Comparison of ENCODE assay signal across 16 cellular contexts in the genomic region with DNA sequence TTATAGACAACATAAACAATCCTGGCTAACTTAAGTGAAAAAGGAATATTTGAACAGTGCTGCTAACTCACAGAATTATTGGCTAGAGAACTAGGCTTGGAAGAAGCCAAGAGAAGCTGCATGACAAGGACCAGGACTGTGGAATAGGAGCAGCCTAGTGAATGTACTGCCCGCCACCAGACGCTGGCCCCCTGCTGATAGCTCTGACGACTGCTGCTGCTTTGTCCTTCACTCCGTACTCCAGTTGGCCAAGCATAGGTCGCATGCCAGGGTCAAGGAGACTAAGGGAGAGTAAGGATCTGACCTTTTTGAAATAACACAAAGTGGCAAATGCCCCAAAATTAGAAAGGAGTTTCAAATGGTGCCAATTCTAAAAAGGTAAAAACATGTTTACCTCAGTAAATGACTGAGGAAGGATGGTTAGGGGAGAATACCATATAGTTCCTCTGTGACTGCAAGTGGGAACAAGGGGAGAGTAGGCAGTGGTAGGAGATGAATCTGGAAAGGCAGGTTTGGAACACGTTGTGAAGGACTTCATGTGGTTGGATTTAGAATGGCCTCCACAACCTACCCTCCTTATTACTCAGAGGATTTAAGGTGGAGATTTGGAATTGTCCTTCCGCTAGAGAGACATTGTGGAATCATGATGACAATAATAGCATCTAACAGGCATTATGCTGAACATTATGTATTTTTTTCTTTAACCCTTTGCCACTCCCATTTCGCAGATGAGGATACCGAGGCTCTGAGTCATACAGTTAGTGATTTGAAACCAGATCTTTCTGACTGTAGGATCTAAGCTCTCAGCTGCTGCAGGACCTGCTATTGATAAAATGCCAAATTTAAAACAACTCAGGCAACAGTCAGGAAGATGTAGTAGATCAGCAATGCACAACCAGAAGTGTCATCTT. TPM values are rescaled to one million over a fixed set of nuclear protein-coding genes. Genes with fewer than 3 reads are reported as not detected.
DNase-seq lines count a peak whose midpoint lies in the region; FAIRE-seq and TF ChIP-seq lines count a peak whose summit lies in the region.
"Had no signal": no experiment of that assay in that cellular context is flagged by ENCODE, and none has a peak within 500 bp of the region (broad histone marks: within the 10 kb centered on the region; RNA-seq: fewer than 3 reads in every experiment).

No MANE protein-coding gene starts in this region.

- H2BK12ac ChIP-seq in trophoblast cell (ENCODE audit: low read length), result no peak overlapping the region

- no TSS peak for BruUV-seq in endothelial cell of umbilical vein (replicated peaks; lab: Mats Ljungman, UMichigan)

- H3K4me1 ChIP-seq in endothelial cell of umbilical vein (ENCODE audit: control insufficient read depth, extremely low read depth, insufficient read depth, low read length), result peaks cover 8% of the 10 kb centered on the region
- H3K4me1 ChIP-seq in keratinocyte (ENCODE audit: control insufficient read depth, extremely low read depth, insufficient read depth, low read length), result peaks cover 16% of the 10 kb centered on the region
- no peaks in the 10 kb centered on the region for H3K4me1 ChIP-seq in trophoblast cell (ENCODE audit: control insufficient read depth in 1 of 2, insufficient read depth in 2 of 2, low read length in 2 of 2)

- H3K4me2 ChIP-seq in endothelial cell of umbilical vein (ENCODE audit: insufficient read depth, low read length) (no peak overlapping the region), keratinocyte (ENCODE audit: control insufficient read depth, extremely low read depth, insufficient read depth, low read depth, low read length) (no peak overlapping the region), trophoblast cell (ENCODE audit: low read length) (no peak overlapping the region)
- H3K4me2 ChIP-seq: KMS-11 had no signal

- TF ChIP-seq POLR2A in endothelial cell of umbilical vein (IDR thresholded peaks at IDR 0.05; ENCODE audit: low read depth, low read length), result no peak

- H2AFZ ChIP-seq in endothelial cell of umbilical vein (ENCODE audit: low read depth, low read length) (no peak overlapping the region), keratinocyte (ENCODE audit: control insufficient read depth, low read length) (no peak overlapping the region), trophoblast cell (ENCODE audit: insufficient read depth, low read length, poor library complexity) (no peak overlapping the region)

- H3K9me1 ChIP-seq in endothelial cell of umbilical vein (replicated peaks; ENCODE audit: control insufficient read depth, extremely low read depth, insufficient read depth, low read length) (no peaks in the 10 kb centered on the region), keratinocyte (ENCODE audit: control insufficient read depth, extremely low read depth, insufficient read depth, low read length) (no peaks in the 10 kb centered on the region)

- no peak overlapping the region for H3K4ac ChIP-seq in trophoblast cell (ENCODE audit: low read depth, low read length)

- no peak overlapping the region for H4K12ac ChIP-seq in trophoblast cell (ENCODE audit: low read depth, low read length)

- H3K4me3 ChIP-seq in endothelial cell of umbilical vein (replicated peaks in 1 of 3; ENCODE audit: insufficient read depth in 1 of 3, low read depth in 1 of 3, low read length in 3 of 3), result no peak overlapping the region
- no peak overlapping the region for H3K4me3 ChIP-seq in keratinocyte (ENCODE audit: control insufficient read depth in 2 of 3, extremely low read depth in 1 of 3, insufficient read depth in 2 of 3, low read depth in 1 of 3, low read length in 3 of 3)
- no peak overlapping the region for H3K4me3 ChIP-seq in trophoblast cell (ENCODE audit: low read depth, low read length)

- H2BK120ac ChIP-seq in trophoblast cell (ENCODE audit: insufficient read depth, low read length, poor library complexity), result no peak overlapping the region

- H3K14ac ChIP-seq in trophoblast cell (ENCODE audit: low read length), result no peak overlapping the region

- H3K79me1 ChIP-seq in trophoblast cell (ENCODE audit: low read length), result no peaks in the 10 kb centered on the region

- intact Hi-C loops in endothelial cell of umbilical vein (cut with micrococcal nuclease), result no loop called here

- CTCF ChIA-PET in endothelial cell of umbilical vein (lab: Charles Lee), result interaction anchor here (0.7 kb wide), 1 partner anchor 20 kb away, joined by 3 read pairs; the partner anchor contains the start of gene TRAK2

- H2AK5ac ChIP-seq in trophoblast cell (ENCODE audit: low read length), result no peak overlapping the region

- no peaks in the 10 kb centered on the region for H4K20me1 ChIP-seq in endothelial cell of umbilical vein (replicated peaks; ENCODE audit: control insufficient read depth, extremely low read depth, insufficient read depth, low read length)
- no peaks in the 10 kb centered on the region for H4K20me1 ChIP-seq in keratinocyte (ENCODE audit: control insufficient read depth, extremely low read depth, insufficient read depth, low read length)

- POLR2A ChIA-PET in endothelial cell of umbilical vein (lab: Charles Lee), result no interaction called here

- H2BK5ac ChIP-seq in trophoblast cell (ENCODE audit: low read depth, low read length, poor library complexity), result no peak overlapping the region

- TF ChIP-seq CTCF in endothelial cell of umbilical vein (IDR thresholded peaks at IDR 0.05; ENCODE audit: extremely low read depth in 1 of 2, insufficient read depth in 1 of 2, low read depth in 1 of 2, low read length in 2 of 2), result no peak
- TF ChIP-seq CTCF in keratinocyte (optimal IDR thresholded peaks at IDR 0.05 in 1 of 3, IDR thresholded peaks at IDR 0.05 in 1 of 3, conservative IDR thresholded peaks at IDR 0.05 in 1 of 3; ENCODE audit: extremely low read depth in 1 of 3, insufficient read depth in 2 of 3, low read length in 3 of 3), result no peak

- FAIRE-seq in endothelial cell of umbilical vein (lab: Jason Lieb, UNC) (peak; percentile 59), keratinocyte (lab: Jason Lieb, UNC) (peak; percentile 69)
- FAIRE-seq: frontal cortex had no signal

- H3K9ac ChIP-seq in endothelial cell of umbilical vein (replicated peaks; ENCODE audit: extremely low read depth, insufficient read depth, low read length) (no peak overlapping the region), keratinocyte (ENCODE audit: control insufficient read depth, extremely low read depth, insufficient read depth, low read length) (no peak overlapping the region), trophoblast cell (ENCODE audit: low read length) (no peak overlapping the region)
- H3K9ac ChIP-seq: KMS-11 had no signal

- dilution Hi-C loops in endothelial cell of umbilical vein (cut with MboI; ENCODE audit: extremely low pct_ligation_motif_present, low sequenced_read_pairs), result no loop called here
- dilution Hi-C loops in keratinocyte (cut with MboI; ENCODE audit: extremely low pct_ligation_motif_present, low sequenced_read_pairs), result no loop called here

- H4K8ac ChIP-seq in trophoblast cell (ENCODE audit: low read depth, low read length), result no peak overlapping the region

- H3K27me3 ChIP-seq in endothelial cell of umbilical vein (ENCODE audit: control insufficient read depth in 2 of 2, insufficient read depth in 2 of 2, low read length in 2 of 2), result no peaks in the 10 kb centered on the region
- H3K27me3 ChIP-seq in keratinocyte (ENCODE audit: control insufficient read depth, extremely low read depth, insufficient read depth, low read length), result no peaks in the 10 kb centered on the region
- no peaks in the 10 kb centered on the region for H3K27me3 ChIP-seq in trophoblast cell (ENCODE audit: insufficient read depth, low read length)

- no peak overlapping the region for H4K91ac ChIP-seq in trophoblast cell (ENCODE audit: low read depth, low read length)

- no peak overlapping the region for H3K18ac ChIP-seq in trophoblast cell (ENCODE audit: low read length)

- DNase-seq in ELR (ENCODE audit: low read depth), result peak; percentile 76
- peak; percentile 93 for DNase-seq in LHCN-M2 (ENCODE audit: low read depth)
- DNase-seq in endothelial cell of umbilical vein (ENCODE audit: low read depth, low spot score), result no peak
- DNase-seq in keratinocyte (ENCODE audit: low read depth, low spot score), result no peak
- no peak for DNase-seq in trophoblast cell
- no peak for DNase-seq in NCI-H82 treated with DMSO at 0.1 percent for 48 hours (lab: John Stamatoyannopoulos, UW; ENCODE audit: unreplicated experiment)
- DNase-seq in stimulated activated CD4-positive, alpha-beta T cell treated with anti-CD3 and anti-CD28 coated beads, Interleukin-15, amount 100 ng/mL, for 24 hours, result no peak
- DNase-seq in occipital lobe (lab: John Stamatoyannopoulos, UW), result no peak
- DNase-seq: activated CD4-positive, alpha-beta T cell treated with anti-CD3 and anti-CD28 coated beads for 48 hours; activated T-cell treated with anti-CD3 and anti-CD28 coated beads, Interleukin-2, amount 50 U/mL, for 1 hour; AML-193; NCI-H1436; NCI-H510A; posterior cingulate gyrus had no signal

- H3K27ac ChIP-seq in endothelial cell of umbilical vein (ENCODE audit: insufficient read depth, low read depth, low read length) (no peak overlapping the region), keratinocyte (ENCODE audit: control insufficient read depth, insufficient read depth, low read length) (no peak overlapping the region), trophoblast cell (ENCODE audit: low read depth, low read length) (no peak overlapping the region)
- H3K27ac ChIP-seq: KMS-11 had no signal

- H3K9me3 ChIP-seq in endothelial cell of umbilical vein (replicated peaks; ENCODE audit: control insufficient read depth, insufficient read depth, low read length) (no peaks in the 10 kb centered on the region), keratinocyte (ENCODE audit: control insufficient read depth, low read depth, low read length) (no peaks in the 10 kb centered on the region), trophoblast cell (ENCODE audit: insufficient read depth, low read depth, low read length) (no peaks in the 10 kb centered on the region)

- H3K79me2 ChIP-seq in endothelial cell of umbilical vein (ENCODE audit: control insufficient read depth, insufficient read depth, low read length), result no peaks in the 10 kb centered on the region
- no peaks in the 10 kb centered on the region for H3K79me2 ChIP-seq in keratinocyte (ENCODE audit: control insufficient read depth, insufficient read depth, low read length)
- H3K79me2 ChIP-seq in trophoblast cell (ENCODE audit: control insufficient read depth, insufficient read depth, low read length, poor library complexity), result no peaks in the 10 kb centered on the region

- WGBS in trophoblast cell (ENCODE audit: extremely low coverage, insufficient coverage, insufficient read length), result no CpG with 5 or more reads among the region's 9 CpGs

- H3K36me3 ChIP-seq in endothelial cell of umbilical vein (ENCODE audit: control insufficient read depth in 2 of 2, extremely low read depth in 1 of 2, insufficient read depth in 2 of 2, low read length in 2 of 2) (no peaks in the 10 kb centered on the region), keratinocyte (ENCODE audit: control insufficient read depth in 2 of 2, extremely low read depth in 1 of 2, insufficient read depth in 2 of 2, low read length in 2 of 2) (peaks cover 0 to 7% of the 10 kb centered on the region in 2 experiments), trophoblast cell (ENCODE audit: control insufficient read depth in 1 of 2, insufficient read depth in 2 of 2, low read length in 2 of 2) (peaks cover 2 to 3% of the 10 kb centered on the region in 2 experiments)

- H3K23ac ChIP-seq in trophoblast cell (ENCODE audit: low read length), result no peak overlapping the region

RNA-seq across cellular contexts. Expression of gene STRADB, which starts 19.5 kb away (rescaled TPM):
- total RNA-seq in LHCN-M2 (2014; rRNA removed), result 255 and 259 TPM in 2 replicates
- polyA plus RNA-seq in LHCN-M2 (2012), result 48.6 TPM
- 16.6 and 16.8 TPM in 2 replicates for total RNA-seq in endothelial cell of umbilical vein
- polyA plus RNA-seq in endothelial cell of umbilical vein, result 5.3 and 6.9 TPM in 2 replicates
- polyA plus RNA-seq in endothelial cell of umbilical vein (2011; cell fraction: cytosol; rRNA removed), result 6.9 and 7.2 TPM in 2 replicates
- polyA plus RNA-seq in endothelial cell of umbilical vein (2011; cell fraction: nucleus; rRNA removed), result 10.5 and 11.7 TPM in 2 replicates
- 12.9 and 15.6 TPM in 2 replicates for polyA plus RNA-seq in endothelial cell of umbilical vein (2012)
- polyA minus RNA-seq in endothelial cell of umbilical vein, result 11.3 and 17.7 TPM in 2 replicates
- polyA minus RNA-seq in endothelial cell of umbilical vein (2011; cell fraction: cytosol; rRNA and poly(A)+ RNA removed), result 8.4 TPM
- 4.3 and 8.0 TPM in 2 replicates for polyA minus RNA-seq in endothelial cell of umbilical vein (2011; cell fraction: nucleus; rRNA and poly(A)+ RNA removed)
- polyA plus RNA-seq in keratinocyte, result 6.3 to 14.6 TPM (median 11.1 TPM) in 3 replicates
- polyA plus RNA-seq in keratinocyte (2011; ENCODE audit: low read depth), result 2.4 TPM
- 6.9 and 15.2 TPM in 2 replicates for polyA plus RNA-seq in keratinocyte (2011; cell fraction: cytosol; rRNA removed)
- polyA plus RNA-seq in keratinocyte (2011; cell fraction: nucleus; rRNA removed), result 8.5 and 11.9 TPM in 2 replicates
- 7.5 and 8.7 TPM in 2 replicates for polyA plus RNA-seq in keratinocyte (2012; ENCODE audit: low replicate concordance)
- 7.9 to 19.5 TPM (median 10.7 TPM) in 3 replicates for polyA minus RNA-seq in keratinocyte
- 13.6 TPM for polyA minus RNA-seq in keratinocyte (2011; cell fraction: cytosol; rRNA and poly(A)+ RNA removed)
- 3.4 and 10.2 TPM in 2 replicates for polyA minus RNA-seq in keratinocyte (2011; cell fraction: nucleus; rRNA and poly(A)+ RNA removed)
- polyA plus RNA-seq in trophoblast cell (2013), result 17.5 and 18.8 TPM in 2 replicates
- total RNA-seq in occipital lobe, result 106 TPM

RNA-seq across cellular contexts. Expression of gene TRAK2, which starts 19.8 kb away (rescaled TPM):
- total RNA-seq in LHCN-M2 (2014; rRNA removed), result 47.8 and 73.9 TPM in 2 replicates
- polyA plus RNA-seq in LHCN-M2 (2012), result 23.2 TPM
- 35.7 and 38.5 TPM in 2 replicates for total RNA-seq in endothelial cell of umbilical vein
- polyA plus RNA-seq in endothelial cell of umbilical vein, result 9.1 and 9.7 TPM in 2 replicates
- 10.7 and 11.1 TPM in 2 replicates for polyA plus RNA-seq in endothelial cell of umbilical vein (2011; cell fraction: cytosol; rRNA removed)
- polyA plus RNA-seq in endothelial cell of umbilical vein (2011; cell fraction: nucleus; rRNA removed), result 14.3 and 15.1 TPM in 2 replicates
- polyA plus RNA-seq in endothelial cell of umbilical vein (2012), result 15.9 and 23.1 TPM in 2 replicates
- polyA minus RNA-seq in endothelial cell of umbilical vein, result 35.1 and 36.8 TPM in 2 replicates
- polyA minus RNA-seq in endothelial cell of umbilical vein (2011; cell fraction: cytosol; rRNA and poly(A)+ RNA removed), result 10.1 TPM
- 24.1 and 27.3 TPM in 2 replicates for polyA minus RNA-seq in endothelial cell of umbilical vein (2011; cell fraction: nucleus; rRNA and poly(A)+ RNA removed)
- 10.8 to 12.9 TPM (median 12.4 TPM) in 3 replicates for polyA plus RNA-seq in keratinocyte
- polyA plus RNA-seq in keratinocyte (2011; ENCODE audit: low read depth), result 7.4 TPM
- 8.7 and 14.4 TPM in 2 replicates for polyA plus RNA-seq in keratinocyte (2011; cell fraction: cytosol; rRNA removed)
- 11.3 and 13.6 TPM in 2 replicates for polyA plus RNA-seq in keratinocyte (2011; cell fraction: nucleus; rRNA removed)
- polyA plus RNA-seq in keratinocyte (2012; ENCODE audit: low replicate concordance), result 5.3 and 9.9 TPM in 2 replicates
- polyA minus RNA-seq in keratinocyte, result 8.3 to 32.0 TPM (median 28.9 TPM) in 3 replicates
- 13.6 TPM for polyA minus RNA-seq in keratinocyte (2011; cell fraction: cytosol; rRNA and poly(A)+ RNA removed)
- polyA minus RNA-seq in keratinocyte (2011; cell fraction: nucleus; rRNA and poly(A)+ RNA removed), result 15.8 and 28.0 TPM in 2 replicates
- polyA plus RNA-seq in trophoblast cell (2013), result 8.6 and 8.9 TPM in 2 replicates
- 47.3 TPM for total RNA-seq in occipital lobe

Comparison
In these comparisons a context has a peak if more than half of its experiments do, and no peak if none do; other contexts are left out.
1. DNase-seq: peak in ELR (single experiment) and LHCN-M2 (single experiment); none in endothelial cell of umbilical vein (single experiment), keratinocyte (single experiment), trophoblast cell (0 of 2), NCI-H82 treated with DMSO at 0.1 percent for 48 hours (single experiment), stimulated activated CD4-positive, alpha-beta T cell treated with anti-CD3 and anti-CD28 coated beads, Interleukin-15, amount 100 ng/mL, for 24 hours (single experiment) and occipital lobe (single experiment).